15 cellular contexts compared by ENCODE assay signal in the genomic region with DNA sequence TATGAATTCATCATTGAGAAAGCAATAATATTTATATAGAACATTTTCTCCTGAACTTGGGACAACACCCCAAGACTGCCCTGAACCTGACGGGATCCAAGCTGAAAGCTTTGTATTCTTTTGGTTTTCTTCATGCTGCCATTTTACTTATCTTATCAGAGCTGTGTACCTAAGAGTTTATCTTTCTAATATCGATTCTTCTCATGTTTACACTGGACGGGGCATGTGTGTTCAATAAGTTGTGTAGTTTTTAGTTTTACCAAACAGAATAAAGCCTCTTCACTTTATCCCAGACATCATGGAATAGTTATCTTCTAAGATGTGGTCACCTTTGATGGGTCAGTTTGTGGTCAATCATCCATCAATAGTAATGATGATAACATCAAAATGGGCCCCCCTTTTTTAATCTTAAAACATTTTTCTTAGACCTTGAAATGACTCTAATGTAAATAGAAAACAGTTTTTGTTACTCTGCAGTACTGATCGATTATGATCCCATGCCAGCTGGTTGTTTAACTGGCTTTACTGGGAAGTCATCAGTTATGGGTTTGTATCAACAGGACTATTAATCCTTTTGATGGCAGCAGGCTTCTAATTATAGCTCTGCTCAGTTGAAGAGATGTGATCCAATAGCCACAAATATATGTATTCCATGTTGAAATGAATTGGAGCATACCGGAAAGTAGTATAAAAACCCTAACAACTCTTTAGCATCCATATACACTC.
DNase-seq lines count a peak whose midpoint lies in the region; TF ChIP-seq lines count a peak whose summit lies in the region.
"Had no signal": no experiment of that assay in that cellular context is flagged by ENCODE, and none has a peak within 500 bp of the region (broad histone marks: within the 10 kb centered on the region; RNA-seq: fewer than 3 reads in every experiment).

No MANE protein-coding gene starts in this region.

- no peak for TF ChIP-seq POLR2A in esophagus muscularis mucosa (IDR thresholded peaks at IDR 0.05; ENCODE audit: low read depth)
- no peak for TF ChIP-seq POLR2A in uterus (IDR thresholded peaks at IDR 0.05)

- H3K27me3 ChIP-seq in esophagus muscularis mucosa, result no peaks in the 10 kb centered on the region
- no peaks in the 10 kb centered on the region for H3K27me3 ChIP-seq in muscle layer of colon (ENCODE audit: control insufficient read depth in 1 of 2, insufficient read depth in 2 of 2, low read length in 2 of 2)
- H3K27me3 ChIP-seq in uterus, result no peaks in the 10 kb centered on the region
- H3K27me3 ChIP-seq: BE2C had no signal

- no peak overlapping the region for H3K9ac ChIP-seq in muscle layer of colon (ENCODE audit: low read length)

- TF ChIP-seq EP300 in esophagus muscularis mucosa (IDR thresholded peaks at IDR 0.05), result no peak

- TF ChIP-seq CTCF in esophagus muscularis mucosa (IDR thresholded peaks at IDR 0.05) (no peak), uterus (IDR thresholded peaks at IDR 0.05) (no peak)

- H3K36me3 ChIP-seq in esophagus muscularis mucosa (no peaks in the 10 kb centered on the region), muscle layer of colon (ENCODE audit: insufficient read depth, low read length) (no peaks in the 10 kb centered on the region), uterus (no peaks in the 10 kb centered on the region)
- H3K36me3 ChIP-seq: BE2C, HAP-1 had no signal

- H3K4me3 ChIP-seq in esophagus muscularis mucosa (no peak overlapping the region), muscle layer of colon (ENCODE audit: low read depth in 1 of 2, low read length in 2 of 2) (no peak overlapping the region), uterus (no peak overlapping the region)
- H3K4me3 ChIP-seq: A549, HAP-1 had no signal

- H3K27ac ChIP-seq in esophagus muscularis mucosa (replicated peaks in 1 of 4) (peak overlapping the region in 3 of 4 donors; percentile 83 to 90 (median 87)), muscle layer of colon (ENCODE audit: low read depth, low read length) (peak overlapping the region; percentile 94), uterus (peak overlapping the region; percentile 92 to 94)
- H3K27ac ChIP-seq: A549, C4-2B, HL-60 had no signal

- H3K4me1 ChIP-seq in esophagus muscularis mucosa (peaks cover 0 to 67% (median 59%) of the 10 kb centered on the region in 4 donors), muscle layer of colon (ENCODE audit: insufficient read depth, low read length) (peaks cover 51% of the 10 kb centered on the region), uterus (peaks cover 5 to 11% of the 10 kb centered on the region in 2 donors)
- H3K4me1 ChIP-seq: BE2C, HAP-1 had no signal

- H3K9me3 ChIP-seq in esophagus muscularis mucosa, result no peaks in the 10 kb centered on the region
- H3K9me3 ChIP-seq in muscle layer of colon (ENCODE audit: low read length), result no peaks in the 10 kb centered on the region
- no peaks in the 10 kb centered on the region for H3K9me3 ChIP-seq in uterus
- H3K9me3 ChIP-seq: A549, BE2C, HAP-1 had no signal

- 77% methylated on average over 5 of the region's 5 CpGs for WGBS in esophagus muscularis mucosa

- intact Hi-C loops in esophagus muscularis mucosa (cut with DNase I) (no loop called here), uterus (cut with DNase I; ENCODE audit: low total_unique reads) (no loop called here)

- peak; percentile 4 for DNase-seq in NCI-H69 (lab: John Stamatoyannopoulos, UW)
- no peak for DNase-seq in esophagus muscularis mucosa (ENCODE audit: extremely low spot score)
- DNase-seq in uterus, result no peak
- DNase-seq in activated T-cell treated with anti-CD3 and anti-CD28 coated beads, Interleukin-2, amount 50 U/mL, for 1 hour, result no peak
- DNase-seq in NCI-H748 (lab: John Stamatoyannopoulos, UW; ENCODE audit: unreplicated experiment), result no peak
- DNase-seq: BE2C; CD4-positive, alpha-beta memory T cell; DMS79 treated with DMSO at 0.1 percent for 48 hours; EL; HFFc6 had no signal
